In the genomic region with DNA sequence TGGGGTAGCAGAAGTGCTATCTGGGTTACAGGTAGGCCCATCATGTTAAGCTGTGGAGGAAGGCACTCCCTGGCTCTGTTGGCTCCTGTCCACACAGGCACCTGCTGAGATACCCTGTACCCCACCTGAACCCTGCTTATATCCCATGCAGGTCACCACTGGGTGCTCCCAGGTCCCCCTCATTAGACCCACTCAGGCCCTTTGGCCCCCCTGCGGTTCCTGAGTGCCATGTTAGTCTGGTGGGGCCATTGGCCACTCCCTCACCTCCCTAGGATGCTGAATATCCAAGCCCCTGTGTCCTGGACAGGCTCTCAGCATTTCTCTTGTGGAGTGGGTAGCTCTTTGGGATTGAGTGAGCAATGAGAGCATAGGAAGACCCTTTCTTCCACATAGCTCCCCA, we compare ENCODE assay signal across 30 cellular contexts.
"Had no signal": no experiment of that assay in that cellular context is flagged by ENCODE, and none has a peak within 500 bp of the region (broad histone marks: within the 10 kb centered on the region; RNA-seq: fewer than 3 reads in every experiment).

No MANE protein-coding gene starts in this region.

- H3K36me3 Mint-ChIP-seq: naive thymus-derived CD4-positive, alpha-beta T cell; natural killer cell; type B pancreatic cell had no signal

- H3K4me3 ChIP-seq: neural progenitor cell, pancreas, psoas muscle, right lobe of liver, skin epidermis, smooth muscle cell, spleen, suprapubic skin, testis, tibial artery, transverse colon, upper lobe of right lung, uterus had no signal

- ATAC-seq: naive thymus-derived CD4-positive, alpha-beta T cell; natural killer cell; pancreas; psoas muscle; right cardiac atrium; right lobe of liver; stimulated activated memory B cell treated with anti-CD40 and anti-IgM and Interleukin-4, amounts not matched to agents 10 μg/mL and 1 μg/mL and 100 μg/mL, for 72 hours; stimulated activated naive CD8-positive, alpha-beta T cell treated with anti-CD3 and anti-CD28 coated beads, Interleukin-15, amount 100 ng/mL, for 72 hours; stimulated activated naive CD8-positive, alpha-beta T cell treated with anti-CD3 and anti-CD28 coated beads, Interleukin-15, Interleukin-2, amounts not matched to agents 100 U/mL and 50 U/mL, for 24 hours; upper lobe of right lung had no signal

- H3K4me1 ChIP-seq: neural progenitor cell, pancreas, psoas muscle, right lobe of liver, spleen, suprapubic skin, testis, tibial artery, transverse colon, upper lobe of right lung, uterus had no signal

- H3K27me3 Mint-ChIP-seq: stimulated activated memory B cell treated with anti-CD40 and anti-IgM and Interleukin-4, amounts not matched to agents 10 μg/mL and 1 μg/mL and 100 μg/mL, for 72 hours had no signal

- H3K36me3 ChIP-seq: neural progenitor cell, neutrophil, pancreas, right lobe of liver, spleen, suprapubic skin, tibial artery, transverse colon, upper lobe of right lung, uterus had no signal

- H2AFZ ChIP-seq: neural progenitor cell had no signal

- DNase-seq: naive thymus-derived CD4-positive, alpha-beta T cell; natural killer cell; pancreas; psoas muscle; right cardiac atrium; right lobe of liver; spleen; stimulated activated CD4-positive, alpha-beta T cell treated with anti-CD3 and anti-CD28 coated beads, Interleukin-12 subunit alpha, Interleukin-12 subunit beta, amount 100 ng/mL, for 4 hours; stimulated activated CD4-positive, alpha-beta T cell treated with anti-CD3 and anti-CD28 coated beads, Interleukin-1b, Interleukin-23, amount 100 ng/mL, for 48 hours; stimulated activated CD4-positive, alpha-beta T cell treated with anti-CD3 and anti-CD28 coated beads, Interleukin-4, amount 100 ng/mL, for 1 hour; stimulated activated CD4-positive, alpha-beta T cell treated with anti-CD3 and anti-CD28 coated beads, Interleukin-4, amount 100 ng/mL, for 4 hours; stimulated activated CD8-positive, alpha-beta memory T cell treated with anti-CD3 and anti-CD28 coated beads, Interleukin-4, amount 100 ng/mL, for 48 hours; stimulated activated naive CD4-positive, alpha-beta T cell; stimulated activated naive CD8-positive, alpha-beta T cell treated with anti-CD3 and anti-CD28 coated beads, Interleukin-15, amount 100 ng/mL, for 72 hours; stimulated activated naive CD8-positive, alpha-beta T cell treated with anti-CD3 and anti-CD28 coated beads, Interleukin-15, Interleukin-2, amounts not matched to agents 100 U/mL and 50 U/mL, for 24 hours; substantia nigra; testis; tibial artery; transverse colon; upper lobe of right lung; uterus had no signal

- H3K27ac Mint-ChIP-seq: naive thymus-derived CD4-positive, alpha-beta T cell; natural killer cell; nephron; neural progenitor cell; progenitor cell of endocrine pancreas; stimulated activated memory B cell treated with anti-CD40 and anti-IgM and Interleukin-4, amounts not matched to agents 10 μg/mL and 1 μg/mL and 100 μg/mL, for 72 hours; stimulated activated naive CD8-positive, alpha-beta T cell treated with anti-CD3 and anti-CD28 coated beads, Interleukin-15, amount 100 ng/mL, for 72 hours; type B pancreatic cell had no signal

- H3K9me3 ChIP-seq: neutrophil, pancreas, psoas muscle, right lobe of liver, suprapubic skin, testis, uterus had no signal

- H3K4me1 Mint-ChIP-seq: naive thymus-derived CD4-positive, alpha-beta T cell; natural killer cell; stimulated activated naive CD8-positive, alpha-beta T cell treated with anti-CD3 and anti-CD28 coated beads, Interleukin-15, amount 100 ng/mL, for 72 hours had no signal

- H3K9me3 Mint-ChIP-seq: nephron, type B pancreatic cell had no signal

- H3K4me3 Mint-ChIP-seq: naive thymus-derived CD4-positive, alpha-beta T cell; natural killer cell; nephron; neural progenitor cell; stimulated activated memory B cell treated with anti-CD40 and anti-IgM and Interleukin-4, amounts not matched to agents 10 μg/mL and 1 μg/mL and 100 μg/mL, for 72 hours; stimulated activated naive CD8-positive, alpha-beta T cell treated with anti-CD3 and anti-CD28 coated beads, Interleukin-15, amount 100 ng/mL, for 72 hours; type B pancreatic cell had no signal

- H3K27ac ChIP-seq: neural progenitor cell, neutrophil, pancreas, psoas muscle, right lobe of liver, skin epidermis, spleen, suprapubic skin, testis, tibial artery, transverse colon, upper lobe of right lung, uterus had no signal

- H3K27me3 ChIP-seq: neural progenitor cell, neutrophil, pancreas, right lobe of liver, spleen, suprapubic skin, testis, tibial artery, transverse colon, upper lobe of right lung, uterus had no signal

- H3K4me2 ChIP-seq: neural progenitor cell, smooth muscle cell had no signal

- H3K9ac ChIP-seq: neural progenitor cell had no signal
